14 cellular contexts compared by ENCODE assay signal in the genomic region with DNA sequence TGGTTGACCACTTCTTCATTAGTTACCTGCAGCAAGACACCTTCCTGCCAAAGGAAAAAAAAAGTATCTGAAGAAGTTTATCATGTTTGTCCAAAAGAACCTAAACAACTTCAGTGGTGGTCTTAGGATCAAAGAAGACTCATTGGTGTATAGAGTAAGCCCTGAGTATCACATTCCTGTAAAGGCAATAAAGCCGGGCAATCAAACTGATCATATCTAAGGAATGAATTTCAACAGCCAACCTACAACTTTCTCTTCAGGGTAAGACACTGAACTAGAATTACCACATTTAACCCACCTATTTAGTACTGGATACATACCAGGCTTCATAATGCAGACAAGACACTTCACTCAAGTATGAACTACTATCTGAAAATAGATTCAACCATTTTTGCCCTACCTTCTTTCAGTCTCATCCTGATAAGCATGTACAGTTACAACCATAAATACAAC. TPM values are rescaled to one million over a fixed set of nuclear protein-coding genes. Genes with fewer than 3 reads are reported as not detected.
DNase-seq lines count a peak whose midpoint lies in the region; ATAC-seq and FAIRE-seq lines count a peak whose summit lies in the region.
"Had no signal": no experiment of that assay in that cellular context is flagged by ENCODE, and none has a peak within 500 bp of the region (broad histone marks: within the 10 kb centered on the region; RNA-seq: fewer than 3 reads in every experiment).

No MANE protein-coding gene starts in this region.

- CTCF ChIA-PET in activated CD8-positive, alpha-beta T cell treated with anti-CD3 and anti-CD28 coated beads, Interleukin-2, amount 10 ng/mL, durations not matched to agents 7 days and 5 days (lab: Charles Lee), result interaction anchor here (0.9 to 12.8 kb wide), 7 partner anchors 16 to 175 kb away, joined by 3 to 222 read pairs (median 11); no protein-coding TSS in a partner anchor

- peaks cover 88% of the 10 kb centered on the region for H3K36me3 Mint-ChIP-seq in activated CD8-positive, alpha-beta T cell treated with anti-CD3 and anti-CD28 coated beads, Interleukin-2, amount 10 ng/mL, durations not matched to agents 7 days and 5 days (ENCODE audit: low read depth)
- H3K36me3 Mint-ChIP-seq in memory B cell, result peaks cover 38% of the 10 kb centered on the region

- peaks cover 90% of the 10 kb centered on the region for H3K4me1 Mint-ChIP-seq in activated CD8-positive, alpha-beta T cell treated with anti-CD3 and anti-CD28 coated beads, Interleukin-2, amount 10 ng/mL, durations not matched to agents 7 days and 5 days (ENCODE audit: low read depth)
- peaks cover 54% of the 10 kb centered on the region for H3K4me1 Mint-ChIP-seq in memory B cell

- H3K27ac Mint-ChIP-seq in activated CD8-positive, alpha-beta T cell treated with anti-CD3 and anti-CD28 coated beads, Interleukin-2, amount 10 ng/mL, durations not matched to agents 7 days and 5 days, result peak overlapping the region; percentile 1
- peak overlapping the region; percentile 77 for H3K27ac Mint-ChIP-seq in memory B cell

- POLR2A ChIA-PET in activated CD8-positive, alpha-beta T cell treated with anti-CD3 and anti-CD28 coated beads, Interleukin-2, amount 10 ng/mL, durations not matched to agents 7 days and 5 days (lab: Charles Lee), result interaction anchor here (1.6 to 12.0 kb wide), 7 partner anchors 8 to 101 kb away, joined by 4 to 187 read pairs (median 39); a partner anchor contains a TSS

- peak; percentile 55 for DNase-seq in DMS53 (lab: John Stamatoyannopoulos, UW)
- DNase-seq in DMS53 treated with DMSO at 0.1 percent for 48 hours (lab: John Stamatoyannopoulos, UW; ENCODE audit: unreplicated experiment), result no peak
- DNase-seq in GM19239 (ENCODE audit: insufficient read length, low spot score), result no peak
- DNase-seq in activated CD8-positive, alpha-beta T cell treated with anti-CD3 and anti-CD28 coated beads, Interleukin-2, amount 10 ng/mL, durations not matched to agents 7 days and 5 days, result no peak
- no peak for DNase-seq in memory B cell (ENCODE audit: low spot score in 2 of 2)
- DNase-seq in stimulated activated CD4-positive, alpha-beta T cell treated with anti-CD3 and anti-CD28 coated beads, Interleukin-4, amount 100 ng/mL, for 4 hours, result no peak
- no peak for DNase-seq in SIG-M5 treated with dmso at 0.1 percent for 504 hours (lab: John Stamatoyannopoulos, UW; ENCODE audit: unreplicated experiment)
- DNase-seq: dorsolateral prefrontal cortex; SHP77; stimulated activated CD4-positive, alpha-beta T cell treated with anti-CD3 and anti-CD28 coated beads, Interleukin-4, amount 100 ng/mL, for 24 hours had no signal

- H3K4me3 Mint-ChIP-seq in activated CD8-positive, alpha-beta T cell treated with anti-CD3 and anti-CD28 coated beads, Interleukin-2, amount 10 ng/mL, durations not matched to agents 7 days and 5 days, result no peak overlapping the region
- no peak overlapping the region for H3K4me3 Mint-ChIP-seq in memory B cell

- FAIRE-seq in GM19239 (lab: Jason Lieb, UNC), result peak; percentile 23
- FAIRE-seq: HTR-8/SVneo, TTC549 had no signal

- ATAC-seq in activated CD8-positive, alpha-beta T cell treated with anti-CD3 and anti-CD28 coated beads, Interleukin-2, amount 10 ng/mL, durations not matched to agents 7 days and 5 days, result no peak
- ATAC-seq in memory B cell (ENCODE audit: low read depth) (no peak), HG03521 (IDR thresholded peaks at IDR 0.05; ENCODE audit: unreplicated experiment) (no peak)
- ATAC-seq: sciatic nerve had no signal

- H3K9me3 Mint-ChIP-seq in activated CD8-positive, alpha-beta T cell treated with anti-CD3 and anti-CD28 coated beads, Interleukin-2, amount 10 ng/mL, durations not matched to agents 7 days and 5 days (ENCODE audit: insufficient read depth), result no peaks in the 10 kb centered on the region
- no peaks in the 10 kb centered on the region for H3K9me3 Mint-ChIP-seq in memory B cell

- H3K27me3 Mint-ChIP-seq in activated CD8-positive, alpha-beta T cell treated with anti-CD3 and anti-CD28 coated beads, Interleukin-2, amount 10 ng/mL, durations not matched to agents 7 days and 5 days (ENCODE audit: low read depth), result no peaks in the 10 kb centered on the region
- H3K27me3 Mint-ChIP-seq in memory B cell, result no peaks in the 10 kb centered on the region

RNA-seq across cellular contexts. Expression of a gene that starts 10.1 kb away (rescaled TPM):
- total RNA-seq in activated CD8-positive, alpha-beta T cell treated with anti-CD3 and anti-CD28 coated beads, Interleukin-2, amount 10 ng/mL, durations not matched to agents 7 days and 5 days, result 100 to 1,000 TPM; 882 to 899 TPM

RNA-seq across cellular contexts. Expression of a gene that starts 11.1 kb away (rescaled TPM):
- total RNA-seq in activated CD8-positive, alpha-beta T cell treated with anti-CD3 and anti-CD28 coated beads, Interleukin-2, amount 10 ng/mL, durations not matched to agents 7 days and 5 days, result 100 to 1,000 TPM; 254 to 269 TPM

RNA-seq across cellular contexts. Expression of a gene that starts 38.4 kb away (rescaled TPM):
- 10 to 100 TPM in 1 of 2 experiments, 1 to 10 TPM in 1; 9.7 to 10.4 TPM for total RNA-seq in activated CD8-positive, alpha-beta T cell treated with anti-CD3 and anti-CD28 coated beads, Interleukin-2, amount 10 ng/mL, durations not matched to agents 7 days and 5 days
